In the genomic region with DNA sequence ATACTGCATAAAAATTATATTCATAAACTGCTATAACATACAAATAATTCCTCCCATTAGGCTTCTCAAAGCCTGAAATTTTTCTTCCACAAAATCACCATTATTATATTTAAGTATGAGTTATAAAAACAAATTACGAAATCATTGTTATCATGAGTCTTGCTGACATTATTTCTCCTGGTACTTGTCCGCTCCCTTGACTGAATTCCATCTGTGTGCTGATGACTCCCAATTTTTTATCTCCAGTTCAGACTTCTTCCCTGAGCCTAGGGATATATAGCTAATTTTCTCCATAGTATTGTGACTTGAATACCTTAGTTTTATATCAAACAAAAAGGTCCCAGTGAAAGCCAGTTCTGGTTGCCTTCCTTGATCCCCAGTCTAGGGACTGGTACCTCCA, we compare ENCODE assay signal across 26 cellular contexts.
"Had no signal": no experiment of that assay in that cellular context is flagged by ENCODE, and none has a peak within 500 bp of the region (broad histone marks: within the 10 kb centered on the region; RNA-seq: fewer than 3 reads in every experiment).

No MANE protein-coding gene starts in this region.

- H3K36me3 ChIP-seq: adrenal gland, left lung, thyroid gland, upper lobe of left lung, vagina had no signal

- H3K9me3 Mint-ChIP-seq: stimulated activated memory B cell treated with anti-CD40 and anti-IgM and Interleukin-4, amounts not matched to agents 10 μg/mL and 1 μg/mL and 100 μg/mL, for 72 hours; stimulated activated naive CD8-positive, alpha-beta T cell treated with anti-CD3 and anti-CD28 coated beads, Interleukin-15, amount 100 ng/mL, for 72 hours had no signal

- H3K4me3 ChIP-seq: adrenal gland, heart right ventricle, left lung, mucosa of descending colon, thyroid gland, upper lobe of left lung, vagina had no signal

- H3K4me1 Mint-ChIP-seq: central memory CD8-positive, alpha-beta T cell; stimulated activated memory B cell treated with anti-CD40 and anti-IgM and Interleukin-4, amounts not matched to agents 10 μg/mL and 1 μg/mL and 100 μg/mL, for 72 hours; stimulated activated naive CD8-positive, alpha-beta T cell treated with anti-CD3 and anti-CD28 coated beads, Interleukin-15, amount 100 ng/mL, for 72 hours had no signal

- H3K4me1 ChIP-seq: adrenal gland, foreskin keratinocyte, heart right ventricle, left lung, thyroid gland, upper lobe of left lung, vagina had no signal

- H3K27ac Mint-ChIP-seq: activated naive CD8-positive, alpha-beta T cell; natural killer cell treated with Interleukin-12 subunit alpha and Interleukin-12 subunit beta and Interleukin-15 and Interleukin-18, amount 100 ng/mL, for 72 hours; stimulated activated memory B cell treated with anti-CD40 and anti-IgM and Interleukin-4, amounts not matched to agents 10 μg/mL and 1 μg/mL and 100 μg/mL, for 72 hours; stimulated activated naive CD8-positive, alpha-beta T cell treated with anti-CD3 and anti-CD28 coated beads, Interleukin-15, amount 100 ng/mL, for 72 hours had no signal

- H3K27ac ChIP-seq: adrenal gland, foreskin keratinocyte, heart right ventricle, left lung, thyroid gland, upper lobe of left lung, vagina, VCaP had no signal

- H3K27me3 Mint-ChIP-seq: central memory CD8-positive, alpha-beta T cell; natural killer cell treated with Interleukin-12 subunit alpha and Interleukin-12 subunit beta and Interleukin-15 and Interleukin-18, amount 100 ng/mL, for 72 hours; stimulated activated memory B cell treated with anti-CD40 and anti-IgM and Interleukin-4, amounts not matched to agents 10 μg/mL and 1 μg/mL and 100 μg/mL, for 72 hours; stimulated activated naive CD8-positive, alpha-beta T cell treated with anti-CD3 and anti-CD28 coated beads, Interleukin-15, amount 100 ng/mL, for 72 hours had no signal

- ATAC-seq: foreskin keratinocyte; heart right ventricle; left lung; mucosa of descending colon; natural killer cell treated with Interleukin-12 subunit alpha and Interleukin-12 subunit beta and Interleukin-15 and Interleukin-18, amount 100 ng/mL, for 72 hours; sciatic nerve; stimulated activated memory B cell treated with anti-CD40 and anti-IgM and Interleukin-4, amounts not matched to agents 10 μg/mL and 1 μg/mL and 100 μg/mL, for 72 hours; stimulated activated naive CD8-positive, alpha-beta T cell treated with anti-CD3 and anti-CD28 coated beads, Interleukin-15, amount 100 ng/mL, for 72 hours had no signal

- H3K4me3 Mint-ChIP-seq: activated naive CD8-positive, alpha-beta T cell; central memory CD8-positive, alpha-beta T cell; natural killer cell treated with Interleukin-12 subunit alpha and Interleukin-12 subunit beta and Interleukin-15 and Interleukin-18, amount 100 ng/mL, for 72 hours; stimulated activated memory B cell treated with anti-CD40 and anti-IgM and Interleukin-4, amounts not matched to agents 10 μg/mL and 1 μg/mL and 100 μg/mL, for 72 hours; stimulated activated naive CD8-positive, alpha-beta T cell treated with anti-CD3 and anti-CD28 coated beads, Interleukin-15, amount 100 ng/mL, for 72 hours had no signal

- H3K27me3 ChIP-seq: adrenal gland, foreskin keratinocyte, heart right ventricle, left lung, thyroid gland, upper lobe of left lung, vagina had no signal

- H3K36me3 Mint-ChIP-seq: activated naive CD8-positive, alpha-beta T cell; natural killer cell treated with Interleukin-12 subunit alpha and Interleukin-12 subunit beta and Interleukin-15 and Interleukin-18, amount 100 ng/mL, for 72 hours; stimulated activated memory B cell treated with anti-CD40 and anti-IgM and Interleukin-4, amounts not matched to agents 10 μg/mL and 1 μg/mL and 100 μg/mL, for 72 hours had no signal

- H3K9me3 ChIP-seq: adrenal gland, heart right ventricle, left lung, mucosa of descending colon, thyroid gland, upper lobe of left lung, vagina had no signal

- DNase-seq: activated CD4-positive, alpha-beta T cell treated with anti-CD3 and anti-CD28 coated beads for 4 hours; activated CD4-positive, alpha-beta T cell treated with anti-CD3 and anti-CD28 coated beads, Interleukin-2, amount 50 U/mL, for 48 hours; activated CD8-positive, alpha-beta memory T cell treated with anti-CD3 and anti-CD28 coated beads for 24 hours; activated effector memory CD4-positive, alpha-beta T cell treated with Interleukin-2 at 50 U/mL for 16 hours; activated naive CD4-positive, alpha-beta T cell treated with Interleukin-2 at 50 U/mL for 16 hours; adrenal gland; cortex of kidney; foreskin keratinocyte; heart right ventricle; kidney glomerular epithelial cell; left lung; mucosa of descending colon; small intestine; stimulated activated CD4-positive, alpha-beta T cell treated with anti-CD3 and anti-CD28 coated beads, Interleukin-4, amount 100 ng/mL, for 24 hours; stimulated activated naive CD8-positive, alpha-beta T cell treated with anti-CD3 and anti-CD28 coated beads, Interleukin-15, amount 100 ng/mL, for 72 hours; substantia nigra; T-helper 9 cell; thyroid gland; upper lobe of left lung had no signal
